22 cellular contexts compared by ENCODE assay signal in genomic region chr9:136083558-136084190, GRCh38.
"Had no signal": no experiment of that assay in that cellular context is flagged by ENCODE, and none has a peak within 500 bp of the region (broad histone marks: within the 10 kb centered on the region; RNA-seq: fewer than 3 reads in every experiment).

No MANE protein-coding gene starts in this region.

- H3K27me3 ChIP-seq: ascending aorta, gastroesophageal sphincter, heart left ventricle, left lung, stomach, testis had no signal

- H3K9me3 ChIP-seq: ascending aorta, gastroesophageal sphincter, heart left ventricle, left lung, stomach, testis had no signal

- H3K27ac Mint-ChIP-seq: activated B cell treated with CpG ODN at 0.5 μM for 24 hours; activated CD8-positive, alpha-beta T cell treated with anti-CD3 and anti-CD28 coated beads, Interleukin-2, amount 10 ng/mL, durations not matched to agents 7 days and 5 days; activated naive CD8-positive, alpha-beta T cell treated with anti-CD3 and anti-CD28 coated beads, Interleukin-2, amount 50 U/mL, for 24 hours; type B pancreatic cell had no signal

- DNase-seq: activated B cell treated with CpG ODN at 0.5 μM for 24 hours; activated CD4-positive, alpha-beta T cell treated with anti-CD3 and anti-CD28 coated beads for 4 hours; activated CD8-positive, alpha-beta memory T cell treated with anti-CD3 and anti-CD28 coated beads, Interleukin-2, amount 50 U/mL, for 4 hours; activated CD8-positive, alpha-beta T cell treated with anti-CD3 and anti-CD28 coated beads, Interleukin-2, amount 10 ng/mL, durations not matched to agents 7 days and 5 days; activated naive CD4-positive, alpha-beta T cell treated with anti-CD3 and anti-CD28 coated beads, Interleukin-2, amount 10 ng/mL, durations not matched to agents 7 days and 5 days; activated naive CD8-positive, alpha-beta T cell treated with anti-CD3 and anti-CD28 coated beads, Interleukin-2, amount 50 U/mL, for 24 hours; activated T-cell treated with anti-CD3 and anti-CD28 coated beads, Interleukin-2, amount 50 U/mL, for 4 hours; cerebellar nuclear complex; effector CD4-positive, alpha-beta T cell; nephron progenitor cell; stimulated activated CD4-positive, alpha-beta T cell treated with anti-CD3 and anti-CD28 coated beads, Interleukin-4, amount 100 ng/mL, for 24 hours; stomach; T-helper 9 cell; testis had no signal

- H3K36me3 ChIP-seq: ascending aorta had no signal

- H3K27me3 Mint-ChIP-seq: activated naive CD8-positive, alpha-beta T cell treated with anti-CD3 and anti-CD28 coated beads, Interleukin-2, amount 50 U/mL, for 24 hours; type B pancreatic cell had no signal

- H3K4me3 Mint-ChIP-seq: activated B cell treated with CpG ODN at 0.5 μM for 24 hours; activated CD8-positive, alpha-beta T cell treated with anti-CD3 and anti-CD28 coated beads, Interleukin-2, amount 10 ng/mL, durations not matched to agents 7 days and 5 days; activated naive CD4-positive, alpha-beta T cell treated with anti-CD3 and anti-CD28 coated beads, Interleukin-2, amount 10 ng/mL, durations not matched to agents 7 days and 5 days; activated naive CD8-positive, alpha-beta T cell treated with anti-CD3 and anti-CD28 coated beads, Interleukin-2, amount 50 U/mL, for 24 hours; activated T-cell treated with anti-CD3 and anti-CD28 coated beads, Interleukin-2, amount 50 U/mL, for 4 hours; nephron progenitor cell; stimulated activated effector memory CD8-positive, alpha-beta T cell treated with anti-CD3 and anti-CD28 coated beads, Interleukin-12 subunit alpha, Interleukin-12 subunit beta, amount 100 ng/mL, for 72 hours; type B pancreatic cell had no signal

- H3K27ac ChIP-seq: ascending aorta, left lung, testis had no signal

- H3K36me3 Mint-ChIP-seq: activated naive CD4-positive, alpha-beta T cell treated with anti-CD3 and anti-CD28 coated beads, Interleukin-2, amount 10 ng/mL, durations not matched to agents 7 days and 5 days; stimulated activated effector memory CD8-positive, alpha-beta T cell treated with anti-CD3 and anti-CD28 coated beads, Interleukin-12 subunit alpha, Interleukin-12 subunit beta, amount 100 ng/mL, for 72 hours; type B pancreatic cell had no signal

- H3K9me3 Mint-ChIP-seq: activated B cell treated with CpG ODN at 0.5 μM for 24 hours; activated naive CD4-positive, alpha-beta T cell treated with anti-CD3 and anti-CD28 coated beads, Interleukin-2, amount 10 ng/mL, durations not matched to agents 7 days and 5 days; activated naive CD8-positive, alpha-beta T cell treated with anti-CD3 and anti-CD28 coated beads, Interleukin-2, amount 50 U/mL, for 24 hours; activated T-cell treated with anti-CD3 and anti-CD28 coated beads, Interleukin-2, amount 50 U/mL, for 4 hours; nephron progenitor cell; stimulated activated effector memory CD8-positive, alpha-beta T cell treated with anti-CD3 and anti-CD28 coated beads, Interleukin-12 subunit alpha, Interleukin-12 subunit beta, amount 100 ng/mL, for 72 hours; type B pancreatic cell had no signal

- ATAC-seq: activated CD8-positive, alpha-beta T cell treated with anti-CD3 and anti-CD28 coated beads, Interleukin-2, amount 10 ng/mL, durations not matched to agents 7 days and 5 days; activated naive CD8-positive, alpha-beta T cell treated with anti-CD3 and anti-CD28 coated beads, Interleukin-2, amount 50 U/mL, for 24 hours; activated T-cell treated with anti-CD3 and anti-CD28 coated beads, Interleukin-2, amount 50 U/mL, for 4 hours; esophagus mucosa; gastroesophageal sphincter; heart left ventricle; left lung; sciatic nerve; stimulated activated effector memory CD8-positive, alpha-beta T cell treated with anti-CD3 and anti-CD28 coated beads, Interleukin-12 subunit alpha, Interleukin-12 subunit beta, amount 100 ng/mL, for 72 hours had no signal

- H3K4me3 ChIP-seq: ascending aorta, gastroesophageal sphincter, heart left ventricle, left lung, stomach, testis had no signal
